ENCODE assay signal across 1 cellular context in the genomic region with DNA sequence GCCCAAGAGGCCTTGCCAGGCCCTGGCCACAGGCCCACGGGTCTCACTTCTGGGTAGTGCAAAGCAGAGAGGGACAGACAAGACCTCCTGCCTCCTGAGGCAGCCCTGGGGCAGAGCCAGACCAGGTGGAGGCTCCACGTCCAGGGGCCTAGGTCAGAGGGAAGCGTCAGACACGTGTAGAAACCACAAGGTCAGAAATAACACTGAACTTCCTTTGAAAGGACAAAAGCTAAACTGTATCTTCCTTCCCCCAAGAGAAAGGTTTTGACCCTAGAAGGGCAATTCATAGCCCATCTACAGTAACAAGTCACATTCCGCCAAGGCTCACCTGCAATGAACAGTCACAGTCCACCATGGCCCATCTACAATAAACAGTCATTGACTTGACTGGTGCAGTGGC.
TF ChIP-seq lines count a peak whose summit lies in the region.

No MANE protein-coding gene starts in this region.

TF ChIP-seq in HepG2, 621 proteins besides CTCF, POLR2A, EP300 and RAD21 (continued from another document):
- TF ChIP-seq, protein P1, sequence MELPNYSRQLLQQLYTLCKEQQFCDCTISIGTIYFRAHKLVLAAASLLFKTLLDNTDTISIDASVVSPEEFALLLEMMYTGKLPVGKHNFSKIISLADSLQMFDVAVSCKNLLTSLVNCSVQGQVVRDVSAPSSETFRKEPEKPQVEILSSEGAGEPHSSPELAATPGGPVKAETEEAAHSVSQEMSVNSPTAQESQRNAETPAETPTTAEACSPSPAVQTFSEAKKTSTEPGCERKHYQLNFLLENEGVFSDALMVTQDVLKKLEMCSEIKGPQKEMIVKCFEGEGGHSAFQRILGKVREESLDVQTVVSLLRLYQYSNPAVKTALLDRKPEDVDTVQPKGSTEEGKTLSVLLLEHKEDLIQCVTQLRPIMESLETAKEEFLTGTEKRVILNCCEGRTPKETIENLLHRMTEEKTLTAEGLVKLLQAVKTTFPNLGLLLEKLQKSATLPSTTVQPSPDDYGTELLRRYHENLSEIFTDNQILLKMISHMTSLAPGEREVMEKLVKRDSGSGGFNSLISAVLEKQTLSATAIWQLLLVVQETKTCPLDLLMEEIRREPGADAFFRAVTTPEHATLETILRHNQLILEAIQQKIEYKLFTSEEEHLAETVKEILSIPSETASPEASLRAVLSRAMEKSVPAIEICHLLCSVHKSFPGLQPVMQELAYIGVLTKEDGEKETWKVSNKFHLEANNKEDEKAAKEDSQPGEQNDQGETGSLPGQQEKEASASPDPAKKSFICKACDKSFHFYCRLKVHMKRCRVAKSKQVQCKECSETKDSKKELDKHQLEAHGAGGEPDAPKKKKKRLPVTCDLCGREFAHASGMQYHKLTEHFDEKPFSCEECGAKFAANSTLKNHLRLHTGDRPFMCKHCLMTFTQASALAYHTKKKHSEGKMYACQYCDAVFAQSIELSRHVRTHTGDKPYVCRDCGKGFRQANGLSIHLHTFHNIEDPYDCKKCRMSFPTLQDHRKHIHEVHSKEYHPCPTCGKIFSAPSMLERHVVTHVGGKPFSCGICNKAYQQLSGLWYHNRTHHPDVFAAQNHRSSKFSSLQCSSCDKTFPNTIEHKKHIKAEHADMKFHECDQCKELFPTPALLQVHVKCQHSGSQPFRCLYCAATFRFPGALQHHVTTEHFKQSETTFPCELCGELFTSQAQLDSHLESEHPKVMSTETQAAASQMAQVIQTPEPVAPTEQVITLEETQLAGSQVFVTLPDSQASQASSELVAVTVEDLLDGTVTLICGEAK (IDR thresholded peaks at IDR 0.05) = no peak
- TF ChIP-seq, protein P1 (CRISPR knock-in tag; IDR thresholded peaks at IDR 0.05) = 0 out of 2 replicates have a peak, but pooled peaks have one; percentile 1
- TF ChIP-seq TRIM24 (CRISPR knock-in tag; IDR thresholded peaks at IDR 0.05) (0 out of 2 replicates have a peak, but pooled peaks have one; percentile 5), ZNF605 (CRISPR knock-in tag; IDR thresholded peaks at IDR 0.05) (peak; percentile 64; the same call in 1 of the 2 replicates), ZNF713 (CRISPR knock-in tag; IDR thresholded peaks at IDR 0.05) (no peak), GABPB1 (CRISPR knock-in tag; IDR thresholded peaks at IDR 0.05) (0 out of 2 replicates have a peak, but pooled peaks have one; percentile 2), ELF3 (CRISPR knock-in tag; IDR thresholded peaks at IDR 0.05) (0 out of 2 replicates have a peak, but pooled peaks have one; percentile 14), SOX13 (IDR thresholded peaks at IDR 0.05) (0 out of 2 replicates have a peak, but pooled peaks have one; percentile 25), SOX13 (CRISPR knock-in tag; conservative IDR thresholded peaks at IDR 0.05 in 1 of 2, IDR thresholded peaks at IDR 0.05 in 1 of 2) (peak in 1 of 2 experiments; percentile 52; a peak in 1 of 4 replicates), ZNF792 (CRISPR knock-in tag; IDR thresholded peaks at IDR 0.05) (peak; percentile 100), ZNF510 (CRISPR knock-in tag; IDR thresholded peaks at IDR 0.05; ENCODE audit: low read depth) (0 out of 2 replicates have a peak, but pooled peaks have one; percentile 10), SAP130 (CRISPR knock-in tag; IDR thresholded peaks at IDR 0.05; ENCODE audit: low read depth) (peak; percentile 20), NR2F2 (IDR thresholded peaks at IDR 0.05; ENCODE audit: borderline replicate concordance, low read depth) (peak; percentile 67), SMAD3 (CRISPR knock-in tag; IDR thresholded peaks at IDR 0.05) (0 out of 2 replicates have a peak, but pooled peaks have one; percentile 16), FOXO1 (CRISPR knock-in tag; IDR thresholded peaks at IDR 0.05) (no peak), PHF5A (CRISPR knock-in tag; IDR thresholded peaks at IDR 0.05; ENCODE audit: low read depth, unreplicated experiment) (no peak), NR2C2 (CRISPR knock-in tag; IDR thresholded peaks at IDR 0.05; ENCODE audit: borderline replicate concordance) (0 out of 2 replicates have a peak, but pooled peaks have one; percentile 5), SOX5 (CRISPR knock-in tag; IDR thresholded peaks at IDR 0.05; ENCODE audit: borderline replicate concordance) (peak; percentile 40; the same call in 1 of the 2 replicates)
- TF ChIP-seq, protein P2, sequence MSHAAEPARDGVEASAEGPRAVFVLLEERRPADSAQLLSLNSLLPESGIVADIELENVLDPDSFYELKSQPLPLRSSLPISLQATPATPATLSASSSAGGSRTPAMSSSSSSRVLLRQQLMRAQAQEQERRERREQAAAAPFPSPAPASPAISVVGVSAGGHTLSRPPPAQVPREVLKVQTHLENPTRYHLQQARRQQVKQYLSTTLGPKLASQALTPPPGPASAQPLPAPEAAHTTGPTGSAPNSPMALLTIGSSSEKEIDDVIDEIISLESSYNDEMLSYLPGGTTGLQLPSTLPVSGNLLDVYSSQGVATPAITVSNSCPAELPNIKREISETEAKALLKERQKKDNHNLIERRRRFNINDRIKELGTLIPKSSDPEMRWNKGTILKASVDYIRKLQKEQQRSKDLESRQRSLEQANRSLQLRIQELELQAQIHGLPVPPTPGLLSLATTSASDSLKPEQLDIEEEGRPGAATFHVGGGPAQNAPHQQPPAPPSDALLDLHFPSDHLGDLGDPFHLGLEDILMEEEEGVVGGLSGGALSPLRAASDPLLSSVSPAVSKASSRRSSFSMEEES (CRISPR knock-in tag; IDR thresholded peaks at IDR 0.05) = no peak
- TF ChIP-seq, protein P3, sequence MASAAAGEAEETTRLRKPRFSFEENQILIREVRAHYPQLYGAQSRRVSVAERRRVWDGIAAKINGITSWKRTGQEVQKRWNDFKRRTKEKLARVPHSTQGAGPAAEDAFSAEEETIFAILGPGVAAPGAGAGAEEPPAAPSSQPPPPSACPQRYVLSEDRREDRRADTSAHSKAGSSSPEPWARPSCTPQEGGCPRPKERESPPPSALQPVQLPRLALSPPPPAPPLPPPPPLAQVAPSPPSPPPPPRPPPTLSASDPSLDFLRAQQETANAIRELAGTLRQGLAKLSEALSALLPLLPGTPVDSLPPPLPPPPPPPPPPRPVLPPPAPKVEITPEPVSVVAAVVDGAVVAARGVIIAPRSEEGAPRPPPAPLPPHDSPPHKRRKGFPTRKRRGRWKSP (CRISPR knock-in tag; IDR thresholded peaks at IDR 0.05) = no peak
- TF ChIP-seq, protein P4, sequence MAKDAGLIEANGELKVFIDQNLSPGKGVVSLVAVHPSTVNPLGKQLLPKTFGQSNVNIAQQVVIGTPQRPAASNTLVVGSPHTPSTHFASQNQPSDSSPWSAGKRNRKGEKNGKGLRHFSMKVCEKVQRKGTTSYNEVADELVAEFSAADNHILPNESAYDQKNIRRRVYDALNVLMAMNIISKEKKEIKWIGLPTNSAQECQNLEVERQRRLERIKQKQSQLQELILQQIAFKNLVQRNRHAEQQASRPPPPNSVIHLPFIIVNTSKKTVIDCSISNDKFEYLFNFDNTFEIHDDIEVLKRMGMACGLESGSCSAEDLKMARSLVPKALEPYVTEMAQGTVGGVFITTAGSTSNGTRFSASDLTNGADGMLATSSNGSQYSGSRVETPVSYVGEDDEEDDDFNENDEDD (CRISPR knock-in tag; IDR thresholded peaks at IDR 0.05; ENCODE audit: borderline replicate concordance) = 0 out of 2 replicates have a peak, but pooled peaks have one; percentile 15
- TF ChIP-seq, protein P5, sequence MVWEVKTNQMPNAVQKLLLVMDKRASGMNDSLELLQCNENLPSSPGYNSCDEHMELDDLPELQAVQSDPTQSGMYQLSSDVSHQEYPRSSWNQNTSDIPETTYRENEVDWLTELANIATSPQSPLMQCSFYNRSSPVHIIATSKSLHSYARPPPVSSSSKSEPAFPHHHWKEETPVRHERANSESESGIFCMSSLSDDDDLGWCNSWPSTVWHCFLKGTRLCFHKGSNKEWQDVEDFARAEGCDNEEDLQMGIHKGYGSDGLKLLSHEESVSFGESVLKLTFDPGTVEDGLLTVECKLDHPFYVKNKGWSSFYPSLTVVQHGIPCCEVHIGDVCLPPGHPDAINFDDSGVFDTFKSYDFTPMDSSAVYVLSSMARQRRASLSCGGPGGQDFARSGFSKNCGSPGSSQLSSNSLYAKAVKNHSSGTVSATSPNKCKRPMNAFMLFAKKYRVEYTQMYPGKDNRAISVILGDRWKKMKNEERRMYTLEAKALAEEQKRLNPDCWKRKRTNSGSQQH (CRISPR knock-in tag; IDR thresholded peaks at IDR 0.05; ENCODE audit: low read depth) = 0 out of 2 replicates have a peak, but pooled peaks have one; percentile 55
- TF ChIP-seq, protein P6, sequence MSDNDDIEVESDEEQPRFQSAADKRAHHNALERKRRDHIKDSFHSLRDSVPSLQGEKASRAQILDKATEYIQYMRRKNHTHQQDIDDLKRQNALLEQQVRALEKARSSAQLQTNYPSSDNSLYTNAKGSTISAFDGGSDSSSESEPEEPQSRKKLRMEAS (IDR thresholded peaks at IDR 0.05) = peak; percentile 51; the same call in 1 of the 2 replicates
- TF ChIP-seq, protein P7, sequence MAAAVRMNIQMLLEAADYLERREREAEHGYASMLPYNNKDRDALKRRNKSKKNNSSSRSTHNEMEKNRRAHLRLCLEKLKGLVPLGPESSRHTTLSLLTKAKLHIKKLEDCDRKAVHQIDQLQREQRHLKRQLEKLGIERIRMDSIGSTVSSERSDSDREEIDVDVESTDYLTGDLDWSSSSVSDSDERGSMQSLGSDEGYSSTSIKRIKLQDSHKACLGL (CRISPR knock-in tag; IDR thresholded peaks at IDR 0.05) = no peak
- TF ChIP-seq, protein P8, sequence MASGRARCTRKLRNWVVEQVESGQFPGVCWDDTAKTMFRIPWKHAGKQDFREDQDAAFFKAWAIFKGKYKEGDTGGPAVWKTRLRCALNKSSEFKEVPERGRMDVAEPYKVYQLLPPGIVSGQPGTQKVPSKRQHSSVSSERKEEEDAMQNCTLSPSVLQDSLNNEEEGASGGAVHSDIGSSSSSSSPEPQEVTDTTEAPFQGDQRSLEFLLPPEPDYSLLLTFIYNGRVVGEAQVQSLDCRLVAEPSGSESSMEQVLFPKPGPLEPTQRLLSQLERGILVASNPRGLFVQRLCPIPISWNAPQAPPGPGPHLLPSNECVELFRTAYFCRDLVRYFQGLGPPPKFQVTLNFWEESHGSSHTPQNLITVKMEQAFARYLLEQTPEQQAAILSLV (CRISPR knock-in tag; IDR thresholded peaks at IDR 0.05; ENCODE audit: borderline replicate concordance) = 0 out of 2 replicates have a peak, but pooled peaks have one; percentile 15
- TF ChIP-seq, protein P9, sequence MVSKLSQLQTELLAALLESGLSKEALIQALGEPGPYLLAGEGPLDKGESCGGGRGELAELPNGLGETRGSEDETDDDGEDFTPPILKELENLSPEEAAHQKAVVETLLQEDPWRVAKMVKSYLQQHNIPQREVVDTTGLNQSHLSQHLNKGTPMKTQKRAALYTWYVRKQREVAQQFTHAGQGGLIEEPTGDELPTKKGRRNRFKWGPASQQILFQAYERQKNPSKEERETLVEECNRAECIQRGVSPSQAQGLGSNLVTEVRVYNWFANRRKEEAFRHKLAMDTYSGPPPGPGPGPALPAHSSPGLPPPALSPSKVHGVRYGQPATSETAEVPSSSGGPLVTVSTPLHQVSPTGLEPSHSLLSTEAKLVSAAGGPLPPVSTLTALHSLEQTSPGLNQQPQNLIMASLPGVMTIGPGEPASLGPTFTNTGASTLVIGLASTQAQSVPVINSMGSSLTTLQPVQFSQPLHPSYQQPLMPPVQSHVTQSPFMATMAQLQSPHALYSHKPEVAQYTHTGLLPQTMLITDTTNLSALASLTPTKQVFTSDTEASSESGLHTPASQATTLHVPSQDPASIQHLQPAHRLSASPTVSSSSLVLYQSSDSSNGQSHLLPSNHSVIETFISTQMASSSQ (IDR thresholded peaks at IDR 0.05; ENCODE audit: low read depth) = no peak
- TF ChIP-seq, protein P9 (CRISPR knock-in tag; IDR thresholded peaks at IDR 0.05; ENCODE audit: borderline replicate concordance) = 0 out of 2 replicates have a peak, but pooled peaks have one; percentile 4
TF ChIP-seq in HepG2: peak in this region for 40.
